18 cellular contexts compared by ENCODE assay signal in the genomic region with DNA sequence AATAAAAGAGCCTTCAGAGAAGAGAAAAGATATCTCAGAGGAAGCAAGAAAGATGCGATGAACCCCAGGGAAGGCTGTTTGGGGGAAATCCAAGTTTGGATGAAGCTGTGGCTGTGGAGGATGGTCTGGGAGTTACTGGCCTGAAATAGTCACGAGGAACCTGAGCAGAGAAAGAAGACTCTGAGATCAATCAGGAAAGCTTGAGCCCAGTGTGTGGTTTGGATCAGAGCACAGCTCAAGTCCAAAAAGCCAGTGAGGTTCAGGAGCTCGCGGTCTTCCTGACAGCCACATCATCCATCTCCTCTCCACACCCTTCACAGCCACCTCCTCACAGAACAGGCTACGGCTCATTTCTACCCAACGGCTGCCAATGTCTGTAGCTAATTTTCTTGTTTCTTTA.
"Had no signal": no experiment of that assay in that cellular context is flagged by ENCODE, and none has a peak within 500 bp of the region (broad histone marks: within the 10 kb centered on the region; RNA-seq: fewer than 3 reads in every experiment).

No MANE protein-coding gene starts in this region.

- H3K4me3 ChIP-seq: adrenal gland, body of pancreas, right lobe of liver, transverse colon had no signal

- H3K27me3 ChIP-seq: adrenal gland, body of pancreas, right lobe of liver, transverse colon had no signal

- DNase-seq: activated CD4-positive, alpha-beta T cell treated with anti-CD3 and anti-CD28 coated beads for 48 hours; activated CD8-positive, alpha-beta T cell treated with anti-CD3 and anti-CD28 coated beads for 36 hours; activated effector memory CD4-positive, alpha-beta T cell treated with Interleukin-2 at 50 U/mL for 16 hours; activated naive CD4-positive, alpha-beta T cell treated with anti-CD3 and anti-CD28 coated beads, Interleukin-2, amount 50 U/mL, for 16 hours; activated T-cell treated with anti-CD3 and anti-CD28 coated beads, Interleukin-2, amount 50 U/mL, for 4 hours; adrenal gland; cortex of kidney; effector CD4-positive, alpha-beta T cell; head of caudate nucleus; left colon; natural killer cell; nucleus accumbens; right lobe of liver; stimulated activated CD4-positive, alpha-beta T cell treated with anti-CD3 and anti-CD28 coated beads, Interleukin-12 subunit alpha, Interleukin-12 subunit beta, amount 100 ng/mL, for 4 hours; stimulated activated CD4-positive, alpha-beta T cell treated with anti-CD3 and anti-CD28 coated beads, Interleukin-2, amount 100 ng/mL, for 24 hours; T-helper 17 cell; transverse colon had no signal

- H3K36me3 ChIP-seq: adrenal gland, right lobe of liver, transverse colon had no signal

- H3K27ac ChIP-seq: body of pancreas, right lobe of liver, transverse colon had no signal

- H3K4me1 ChIP-seq: right lobe of liver, transverse colon had no signal

- H3K9me3 ChIP-seq: adrenal gland, body of pancreas, right lobe of liver, transverse colon had no signal
